1 cellular context compared by ENCODE assay signal in the genomic region with DNA sequence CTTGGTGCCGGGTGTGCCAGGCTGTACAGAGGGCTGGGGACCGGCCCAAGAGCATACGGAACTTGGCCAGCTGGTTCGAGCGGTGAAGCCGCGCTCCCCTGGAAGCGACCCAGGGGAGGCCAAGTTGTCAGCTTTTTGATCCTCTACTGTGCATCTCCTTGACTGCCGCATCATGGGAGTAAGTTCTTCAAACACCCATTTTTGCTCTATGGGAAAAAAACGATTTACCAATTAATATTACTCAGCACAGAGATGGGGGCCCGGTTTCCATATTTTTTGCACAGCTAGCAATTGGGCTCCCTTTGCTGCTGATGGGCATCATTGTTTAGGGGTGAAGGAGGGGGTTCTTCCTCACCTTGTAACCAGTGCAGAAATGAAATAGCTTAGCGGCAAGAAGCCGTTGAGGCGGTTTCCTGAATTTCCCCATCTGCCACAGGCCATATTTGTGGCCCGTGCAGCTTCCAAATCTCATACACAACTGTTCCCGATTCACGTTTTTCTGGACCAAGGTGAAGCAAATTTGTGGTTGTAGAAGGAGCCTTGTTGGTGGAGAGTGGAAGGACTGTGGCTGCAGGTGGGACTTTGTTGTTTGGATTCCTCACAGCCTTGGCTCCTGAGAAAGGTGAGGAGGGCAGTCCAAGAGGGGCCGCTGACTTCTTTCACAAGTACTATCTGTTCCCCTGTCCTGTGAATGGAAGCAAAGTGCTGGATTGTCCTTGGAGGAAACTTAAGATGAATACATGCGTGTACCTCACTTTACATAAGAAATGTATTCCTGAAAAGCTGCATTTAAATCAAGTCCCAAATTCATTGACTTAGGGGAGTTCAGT.
TF ChIP-seq lines count a peak whose summit lies in the region.

No MANE protein-coding gene starts in this region.

TF ChIP-seq in GM23338, 12 proteins besides CTCF, POLR2A, EP300 and RAD21:
- TF ChIP-seq, protein P1, sequence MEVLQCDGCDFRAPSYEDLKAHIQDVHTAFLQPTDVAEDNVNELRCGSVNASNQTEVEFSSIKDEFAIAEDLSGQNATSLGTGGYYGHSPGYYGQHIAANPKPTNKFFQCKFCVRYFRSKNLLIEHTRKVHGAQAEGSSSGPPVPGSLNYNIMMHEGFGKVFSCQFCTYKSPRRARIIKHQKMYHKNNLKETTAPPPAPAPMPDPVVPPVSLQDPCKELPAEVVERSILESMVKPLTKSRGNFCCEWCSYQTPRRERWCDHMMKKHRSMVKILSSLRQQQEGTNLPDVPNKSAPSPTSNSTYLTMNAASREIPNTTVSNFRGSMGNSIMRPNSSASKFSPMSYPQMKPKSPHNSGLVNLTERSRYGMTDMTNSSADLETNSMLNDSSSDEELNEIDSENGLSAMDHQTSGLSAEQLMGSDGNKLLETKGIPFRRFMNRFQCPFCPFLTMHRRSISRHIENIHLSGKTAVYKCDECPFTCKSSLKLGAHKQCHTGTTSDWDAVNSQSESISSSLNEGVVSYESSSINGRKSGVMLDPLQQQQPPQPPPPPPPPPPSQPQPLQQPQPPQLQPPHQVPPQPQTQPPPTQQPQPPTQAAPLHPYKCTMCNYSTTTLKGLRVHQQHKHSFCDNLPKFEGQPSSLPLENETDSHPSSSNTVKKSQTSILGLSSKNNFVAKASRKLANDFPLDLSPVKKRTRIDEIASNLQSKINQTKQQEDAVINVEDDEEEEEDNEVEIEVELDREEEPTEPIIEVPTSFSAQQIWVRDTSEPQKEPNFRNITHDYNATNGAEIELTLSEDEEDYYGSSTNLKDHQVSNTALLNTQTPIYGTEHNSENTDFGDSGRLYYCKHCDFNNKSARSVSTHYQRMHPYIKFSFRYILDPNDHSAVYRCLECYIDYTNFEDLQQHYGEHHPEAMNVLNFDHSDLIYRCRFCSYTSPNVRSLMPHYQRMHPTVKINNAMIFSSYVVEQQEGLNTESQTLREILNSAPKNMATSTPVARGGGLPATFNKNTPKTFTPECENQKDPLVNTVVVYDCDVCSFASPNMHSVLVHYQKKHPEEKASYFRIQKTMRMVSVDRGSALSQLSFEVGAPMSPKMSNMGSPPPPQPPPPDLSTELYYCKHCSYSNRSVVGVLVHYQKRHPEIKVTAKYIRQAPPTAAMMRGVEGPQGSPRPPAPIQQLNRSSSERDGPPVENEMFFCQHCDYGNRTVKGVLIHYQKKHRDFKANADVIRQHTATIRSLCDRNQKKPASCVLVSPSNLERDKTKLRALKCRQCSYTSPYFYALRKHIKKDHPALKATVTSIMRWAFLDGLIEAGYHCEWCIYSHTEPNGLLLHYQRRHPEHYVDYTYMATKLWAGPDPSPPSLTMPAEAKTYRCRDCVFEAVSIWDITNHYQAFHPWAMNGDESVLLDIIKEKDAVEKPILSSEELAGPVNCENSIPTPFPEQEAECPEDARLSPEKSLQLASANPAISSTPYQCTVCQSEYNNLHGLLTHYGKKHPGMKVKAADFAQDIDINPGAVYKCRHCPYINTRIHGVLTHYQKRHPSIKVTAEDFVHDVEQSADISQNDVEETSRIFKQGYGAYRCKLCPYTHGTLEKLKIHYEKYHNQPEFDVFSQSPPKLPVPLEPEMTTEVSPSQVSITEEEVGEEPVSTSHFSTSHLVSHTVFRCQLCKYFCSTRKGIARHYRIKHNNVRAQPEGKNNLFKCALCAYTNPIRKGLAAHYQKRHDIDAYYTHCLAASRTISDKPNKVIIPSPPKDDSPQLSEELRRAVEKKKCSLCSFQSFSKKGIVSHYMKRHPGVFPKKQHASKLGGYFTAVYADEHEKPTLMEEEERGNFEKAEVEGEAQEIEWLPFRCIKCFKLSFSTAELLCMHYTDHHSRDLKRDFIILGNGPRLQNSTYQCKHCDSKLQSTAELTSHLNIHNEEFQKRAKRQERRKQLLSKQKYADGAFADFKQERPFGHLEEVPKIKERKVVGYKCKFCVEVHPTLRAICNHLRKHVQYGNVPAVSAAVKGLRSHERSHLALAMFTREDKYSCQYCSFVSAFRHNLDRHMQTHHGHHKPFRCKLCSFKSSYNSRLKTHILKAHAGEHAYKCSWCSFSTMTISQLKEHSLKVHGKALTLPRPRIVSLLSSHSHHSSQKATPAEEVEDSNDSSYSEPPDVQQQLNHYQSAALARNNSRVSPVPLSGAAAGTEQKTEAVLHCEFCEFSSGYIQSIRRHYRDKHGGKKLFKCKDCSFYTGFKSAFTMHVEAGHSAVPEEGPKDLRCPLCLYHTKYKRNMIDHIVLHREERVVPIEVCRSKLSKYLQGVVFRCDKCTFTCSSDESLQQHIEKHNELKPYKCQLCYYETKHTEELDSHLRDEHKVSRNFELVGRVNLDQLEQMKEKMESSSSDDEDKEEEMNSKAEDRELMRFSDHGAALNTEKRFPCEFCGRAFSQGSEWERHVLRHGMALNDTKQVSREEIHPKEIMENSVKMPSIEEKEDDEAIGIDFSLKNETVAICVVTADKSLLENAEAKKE (CRISPR knock-in tag; IDR thresholded peaks at IDR 0.05), result no peak
- TF ChIP-seq ZNF114 (CRISPR knock-in tag; IDR thresholded peaks at IDR 0.05) (no peak), REST (IDR thresholded peaks at IDR 0.05; ENCODE audit: unreplicated experiment) (no peak), EZH2phosphoT487 (IDR thresholded peaks at IDR 0.05; ENCODE audit: unreplicated experiment) (no peak), ZNF331 (CRISPR knock-in tag; IDR thresholded peaks at IDR 0.05; ENCODE audit: low read depth) (no peak), STAT1 (IDR thresholded peaks at IDR 0.05; ENCODE audit: unreplicated experiment) (no peak), POLR2AphosphoS5 (IDR thresholded peaks at IDR 0.05; ENCODE audit: low read depth) (no peak), JUNB (IDR thresholded peaks at IDR 0.05; ENCODE audit: unreplicated experiment) (no peak), NANOG (IDR thresholded peaks at IDR 0.05; ENCODE audit: borderline replicate concordance) (no peak), CREB1 (CRISPR knock-in tag; IDR thresholded peaks at IDR 0.05; ENCODE audit: low read depth) (no peak), EZH2 (IDR thresholded peaks at IDR 0.05; ENCODE audit: low read depth, unreplicated experiment) (no peak)
- TF ChIP-seq, protein P2, sequence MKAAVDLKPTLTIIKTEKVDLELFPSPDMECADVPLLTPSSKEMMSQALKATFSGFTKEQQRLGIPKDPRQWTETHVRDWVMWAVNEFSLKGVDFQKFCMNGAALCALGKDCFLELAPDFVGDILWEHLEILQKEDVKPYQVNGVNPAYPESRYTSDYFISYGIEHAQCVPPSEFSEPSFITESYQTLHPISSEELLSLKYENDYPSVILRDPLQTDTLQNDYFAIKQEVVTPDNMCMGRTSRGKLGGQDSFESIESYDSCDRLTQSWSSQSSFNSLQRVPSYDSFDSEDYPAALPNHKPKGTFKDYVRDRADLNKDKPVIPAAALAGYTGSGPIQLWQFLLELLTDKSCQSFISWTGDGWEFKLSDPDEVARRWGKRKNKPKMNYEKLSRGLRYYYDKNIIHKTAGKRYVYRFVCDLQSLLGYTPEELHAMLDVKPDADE (IDR thresholded peaks at IDR 0.05), result no peak
